ENCODE assay signal across 1 cellular context in the genomic region with DNA sequence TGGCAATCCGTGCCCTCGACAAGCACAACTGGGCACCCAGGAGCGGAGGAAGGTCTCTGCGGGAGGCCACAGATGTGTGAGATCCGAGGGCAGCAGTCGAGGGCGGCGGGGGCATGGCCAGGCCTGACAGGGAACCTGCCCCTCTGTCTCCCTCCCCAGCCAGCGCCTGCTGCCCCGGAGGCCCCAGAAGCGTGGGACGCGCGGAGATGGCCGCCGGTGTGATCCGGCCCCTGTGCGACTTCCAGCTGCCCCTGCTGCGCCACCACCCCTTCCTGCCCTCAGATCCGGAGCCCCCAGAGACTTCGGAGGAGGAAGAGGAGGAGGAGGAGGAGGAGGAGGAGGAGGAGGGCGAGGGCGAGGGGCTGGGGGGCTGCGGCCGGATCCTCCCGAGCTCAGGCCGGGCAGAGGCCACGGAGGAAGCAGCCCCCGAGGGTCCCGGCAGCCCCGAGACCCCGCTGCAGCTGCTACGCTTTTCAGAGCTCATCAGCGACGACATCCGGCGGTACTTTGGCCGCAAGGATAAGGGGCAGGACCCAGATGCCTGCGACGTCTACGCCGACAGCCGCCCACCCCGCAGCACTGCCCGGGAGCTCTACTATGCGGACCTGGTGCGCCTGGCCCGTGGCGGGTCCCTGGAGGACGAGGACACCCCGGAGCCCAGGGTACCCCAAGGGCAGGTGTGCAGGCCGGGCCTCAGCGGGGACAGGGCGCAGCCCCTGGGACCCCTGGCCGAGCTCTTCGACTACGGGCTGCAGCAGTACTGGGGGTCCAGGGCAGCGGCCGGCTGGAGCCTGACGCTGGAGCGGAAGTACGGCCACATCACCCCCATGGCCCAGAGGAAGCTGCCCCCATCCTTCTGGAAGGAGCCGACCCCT.
TF ChIP-seq lines count a peak whose summit lies in the region.

No MANE protein-coding gene starts in this region.

TF ChIP-seq in GM23338, 12 proteins besides CTCF, POLR2A, EP300 and RAD21:
- no peak for TF ChIP-seq EZH2 (IDR thresholded peaks at IDR 0.05; ENCODE audit: low read depth, unreplicated experiment)
